In genomic region chr15:87591521-87591920, GRCh38 we compare ENCODE assay signal across 21 cellular contexts.
DNase-seq lines count a peak whose midpoint lies in the region; ATAC-seq and TF ChIP-seq lines count a peak whose summit lies in the region.
"Had no signal": no experiment of that assay in that cellular context is flagged by ENCODE, and none has a peak within 500 bp of the region (broad histone marks: within the 10 kb centered on the region; RNA-seq: fewer than 3 reads in every experiment).

No MANE protein-coding gene starts in this region.

- H3K36me3 ChIP-seq in RWPE2 (ENCODE audit: low read depth) (no peaks in the 10 kb centered on the region), breast epithelium (no peaks in the 10 kb centered on the region), suprapubic skin (no peaks in the 10 kb centered on the region)

- H3K4me3 Mint-ChIP-seq in endothelial cell (ENCODE audit: unreplicated experiment), result no peak overlapping the region
- H3K4me3 Mint-ChIP-seq: CD14-positive monocyte; CD4-positive, alpha-beta memory T cell; HFFc6 had no signal

- no peaks in the 10 kb centered on the region for H3K27me3 Mint-ChIP-seq in endothelial cell (ENCODE audit: unreplicated experiment)
- H3K27me3 Mint-ChIP-seq: CD4-positive, alpha-beta memory T cell had no signal

- no peaks in the 10 kb centered on the region for H3K4me1 ChIP-seq in RWPE2 (ENCODE audit: insufficient read depth, poor library complexity, severe bottlenecking)
- no peaks in the 10 kb centered on the region for H3K4me1 ChIP-seq in breast epithelium
- H3K4me1 ChIP-seq in suprapubic skin, result no peaks in the 10 kb centered on the region
- H3K4me1 ChIP-seq: A549 had no signal

- TF ChIP-seq POLR2A in breast epithelium (IDR thresholded peaks at IDR 0.05) (no peak), suprapubic skin (IDR thresholded peaks at IDR 0.05) (no peak)

- intact Hi-C loops in breast epithelium (cut with DNase I; ENCODE audit: low total_unique reads), result no loop called here

- no peak for TF ChIP-seq EP300 in suprapubic skin (IDR thresholded peaks at IDR 0.05)

- ATAC-seq in RWPE2 (ENCODE audit: low read depth) (0 out of 3 replicates have a peak, but pooled peaks have one; percentile 29), HG02588 (IDR thresholded peaks at IDR 0.05; ENCODE audit: unreplicated experiment) (no peak)
- ATAC-seq: A549, HCT116, HepG2 had no signal

- H3K27me3 ChIP-seq in RWPE2 (ENCODE audit: insufficient read depth, poor library complexity, severe bottlenecking) (no peaks in the 10 kb centered on the region), breast epithelium (no peaks in the 10 kb centered on the region), suprapubic skin (no peaks in the 10 kb centered on the region)

- WGBS in suprapubic skin, result 86% methylated on average over 1 of the region's 1 CpG

- H3K4me3 ChIP-seq in RWPE2 (ENCODE audit: severe bottlenecking) (no peak overlapping the region), breast epithelium (no peak overlapping the region), suprapubic skin (no peak overlapping the region)
- H3K4me3 ChIP-seq: A549 had no signal

- no peaks in the 10 kb centered on the region for H3K9me3 Mint-ChIP-seq in endothelial cell (ENCODE audit: unreplicated experiment)
- H3K9me3 Mint-ChIP-seq: HFFc6 had no signal

- H3K4me1 Mint-ChIP-seq in endothelial cell (ENCODE audit: unreplicated experiment), result peaks cover 13% of the 10 kb centered on the region
- H3K4me1 Mint-ChIP-seq: CD14-positive monocyte had no signal

- H3K9me3 ChIP-seq in RWPE2 (ENCODE audit: severe bottlenecking) (no peaks in the 10 kb centered on the region), breast epithelium (no peaks in the 10 kb centered on the region), suprapubic skin (no peaks in the 10 kb centered on the region)
- H3K9me3 ChIP-seq: A549 had no signal

- DNase-seq in NCI-H146 (lab: John Stamatoyannopoulos, UW), result peak; percentile 1
- DNase-seq in NCI-H146 treated with DMSO at 0.1 percent for 48 hours (lab: John Stamatoyannopoulos, UW; ENCODE audit: unreplicated experiment), result no peak
- DNase-seq in NCI-H1417 (lab: John Stamatoyannopoulos, UW), result peak in 2 of 3 experiments; percentile 74 to 89
- DNase-seq in RWPE2 (ENCODE audit: low spot score), result no peak
- no peak for DNase-seq in endothelial cell (ENCODE audit: low spot score)
- no peak for DNase-seq in breast epithelium (ENCODE audit: low spot score in 2 of 2)
- DNase-seq in suprapubic skin (ENCODE audit: low spot score in 2 of 2), result no peak
- DNase-seq: AML-193; Calu3; CD4-positive, alpha-beta memory T cell; DMS79 treated with DMSO at 0.1 percent for 48 hours; GF-D8; GOT3; H7; HFFc6 had no signal

- H3K27ac ChIP-seq in RWPE2 (ENCODE audit: poor library complexity, severe bottlenecking) (no peak overlapping the region), breast epithelium (no peak overlapping the region), suprapubic skin (no peak overlapping the region)
- H3K27ac ChIP-seq: 22Rv1, A549 had no signal

- TF ChIP-seq CTCF in RWPE2 (IDR thresholded peaks at IDR 0.05; ENCODE audit: poor library complexity, severe bottlenecking) (no peak), endothelial cell (IDR thresholded peaks at IDR 0.05; ENCODE audit: unreplicated experiment) (peak; percentile 12), breast epithelium (IDR thresholded peaks at IDR 0.05) (no peak), suprapubic skin (IDR thresholded peaks at IDR 0.05) (no peak)

- H3K27ac Mint-ChIP-seq in endothelial cell (ENCODE audit: unreplicated experiment), result no peak overlapping the region
- H3K27ac Mint-ChIP-seq: CD14-positive monocyte; CD4-positive, alpha-beta memory T cell; HFFc6 had no signal

- no peaks in the 10 kb centered on the region for H3K36me3 Mint-ChIP-seq in endothelial cell (ENCODE audit: low read depth, unreplicated experiment)
- H3K36me3 Mint-ChIP-seq: CD14-positive monocyte; CD4-positive, alpha-beta memory T cell had no signal

Comparison
In these comparisons a context has a peak if more than half of its experiments do, and no peak if none do; other contexts are left out.
1. DNase-seq: peak in NCI-H146 (single experiment) and NCI-H1417 (2 of 3); none in NCI-H146 treated with DMSO at 0.1 percent for 48 hours (single experiment), RWPE2 (single experiment), endothelial cell (single experiment), breast epithelium (0 of 2) and suprapubic skin (0 of 2).